Comparison of ENCODE assay signal across 1 cellular context in genomic region chr2:73063472-73063871, GRCh38.
TF ChIP-seq lines count a peak whose summit lies in the region.

No MANE protein-coding gene starts in this region.

TF ChIP-seq in SK-N-SH, 30 proteins besides CTCF, POLR2A, EP300 and RAD21:
- no peak for TF ChIP-seq ELF1 (IDR thresholded peaks at IDR 0.05)
- TF ChIP-seq MXI1 (IDR thresholded peaks at IDR 0.05; ENCODE audit: low read depth, low read length): no peak
- TF ChIP-seq PBX3 (IDR thresholded peaks at IDR 0.05): no peak
- no peak for TF ChIP-seq MAX (IDR thresholded peaks at IDR 0.05; ENCODE audit: low read depth)
- TF ChIP-seq IRF3 (IDR thresholded peaks at IDR 0.05; ENCODE audit: low read depth, low read length): no peak
- no peak for TF ChIP-seq RFX5 (IDR thresholded peaks at IDR 0.05; ENCODE audit: low read length)
- no peak for TF ChIP-seq REST (IDR thresholded peaks at IDR 0.05; ENCODE audit: low read depth, low read length)
- TF ChIP-seq JUND (IDR thresholded peaks at IDR 0.05): no peak
